Comparison of ENCODE assay signal across 32 cellular contexts in genomic region chr10:105733919-105734318, GRCh38.
"Had no signal": no experiment of that assay in that cellular context is flagged by ENCODE, and none has a peak within 500 bp of the region (broad histone marks: within the 10 kb centered on the region; RNA-seq: fewer than 3 reads in every experiment).

No MANE protein-coding gene starts in this region.

- H3K4me3 Mint-ChIP-seq: naive thymus-derived CD8-positive, alpha-beta T cell; natural killer cell treated with Interleukin-12 subunit alpha and Interleukin-12 subunit beta and Interleukin-15 and Interleukin-18, amount 100 ng/mL, for 72 hours; nephron progenitor cell; neural crest cell; stimulated activated memory B cell treated with anti-CD40 and anti-IgM and Interleukin-4, amounts not matched to agents 10 μg/mL and 1 μg/mL and 100 μg/mL, for 72 hours; stimulated activated naive CD8-positive, alpha-beta T cell treated with anti-CD3 and anti-CD28 coated beads, Interleukin-15, amount 100 ng/mL, for 72 hours; type B pancreatic cell had no signal

- H3K9me3 ChIP-seq: neutrophil, psoas muscle, right lobe of liver, sigmoid colon, suprapubic skin, testis, tibial artery, transverse colon, vagina had no signal

- H3K36me3 ChIP-seq: neutrophil, right lobe of liver, sigmoid colon, spleen, suprapubic skin, tibial artery, transverse colon, vagina had no signal

- H3K4me1 Mint-ChIP-seq: naive thymus-derived CD8-positive, alpha-beta T cell; nephron progenitor cell; neural crest cell; stimulated activated memory B cell treated with anti-CD40 and anti-IgM and Interleukin-4, amounts not matched to agents 10 μg/mL and 1 μg/mL and 100 μg/mL, for 72 hours; stimulated activated naive CD8-positive, alpha-beta T cell treated with anti-CD3 and anti-CD28 coated beads, Interleukin-15, amount 100 ng/mL, for 72 hours had no signal

- H3K4me2 ChIP-seq: smooth muscle cell had no signal

- H3K27me3 Mint-ChIP-seq: naive thymus-derived CD8-positive, alpha-beta T cell; natural killer cell treated with Interleukin-12 subunit alpha and Interleukin-12 subunit beta and Interleukin-15 and Interleukin-18, amount 100 ng/mL, for 72 hours; progenitor cell of endocrine pancreas; stimulated activated memory B cell treated with anti-CD40 and anti-IgM and Interleukin-4, amounts not matched to agents 10 μg/mL and 1 μg/mL and 100 μg/mL, for 72 hours; stimulated activated naive CD8-positive, alpha-beta T cell treated with anti-CD3 and anti-CD28 coated beads, Interleukin-15, amount 100 ng/mL, for 72 hours; type B pancreatic cell had no signal

- DNase-seq: naive thymus-derived CD8-positive, alpha-beta T cell; nephron progenitor cell; nucleus accumbens; posterior cingulate gyrus; psoas muscle; right cardiac atrium; right lobe of liver; sigmoid colon; spleen; stimulated activated CD4-positive, alpha-beta T cell treated with anti-CD3 and anti-CD28 coated beads, Interleukin-12 subunit alpha, Interleukin-12 subunit beta, amount 100 ng/mL, for 4 hours; stimulated activated CD4-positive, alpha-beta T cell treated with anti-CD3 and anti-CD28 coated beads, Interleukin-1b, Interleukin-23, amount 100 ng/mL, for 48 hours; stimulated activated CD4-positive, alpha-beta T cell treated with anti-CD3 and anti-CD28 coated beads, Interleukin-4, amount 100 ng/mL, for 1 hour; stimulated activated CD4-positive, alpha-beta T cell treated with anti-CD3 and anti-CD28 coated beads, Interleukin-4, amount 100 ng/mL, for 4 hours; stimulated activated CD8-positive, alpha-beta memory T cell treated with anti-CD3 and anti-CD28 coated beads, Interleukin-4, amount 100 ng/mL, for 48 hours; stimulated activated naive CD4-positive, alpha-beta T cell; stimulated activated naive CD8-positive, alpha-beta T cell treated with anti-CD3 and anti-CD28 coated beads, Interleukin-15, amount 100 ng/mL, for 72 hours; stimulated activated naive CD8-positive, alpha-beta T cell treated with anti-CD3 and anti-CD28 coated beads, Interleukin-15, Interleukin-2, amounts not matched to agents 100 U/mL and 50 U/mL, for 24 hours; substantia nigra; testis; tibial artery; transverse colon had no signal

- H2AFZ ChIP-seq: parathyroid adenoma had no signal

- H3K36me3 Mint-ChIP-seq: naive thymus-derived CD8-positive, alpha-beta T cell; natural killer cell treated with Interleukin-12 subunit alpha and Interleukin-12 subunit beta and Interleukin-15 and Interleukin-18, amount 100 ng/mL, for 72 hours; stimulated activated memory B cell treated with anti-CD40 and anti-IgM and Interleukin-4, amounts not matched to agents 10 μg/mL and 1 μg/mL and 100 μg/mL, for 72 hours; type B pancreatic cell had no signal

- H3K4me1 ChIP-seq: parathyroid adenoma, psoas muscle, right lobe of liver, spleen, suprapubic skin, testis, tibial artery, transverse colon, vagina had no signal

- H3K79me2 ChIP-seq: parathyroid adenoma had no signal

- H3K27me3 ChIP-seq: neutrophil, right lobe of liver, sigmoid colon, spleen, suprapubic skin, testis, tibial artery, transverse colon, vagina had no signal

- H3K4me3 ChIP-seq: psoas muscle, right lobe of liver, sigmoid colon, skin epidermis, smooth muscle cell, spleen, suprapubic skin, testis, tibial artery, transverse colon, vagina had no signal

- H3K27ac ChIP-seq: neutrophil, parathyroid adenoma, psoas muscle, right lobe of liver, sigmoid colon, skin epidermis, spleen, suprapubic skin, testis, tibial artery, transverse colon, vagina had no signal

- H3K9ac ChIP-seq: parathyroid adenoma had no signal

- ATAC-seq: naive thymus-derived CD8-positive, alpha-beta T cell; natural killer cell treated with Interleukin-12 subunit alpha and Interleukin-12 subunit beta and Interleukin-15 and Interleukin-18, amount 100 ng/mL, for 72 hours; psoas muscle; right cardiac atrium; right lobe of liver; stimulated activated memory B cell treated with anti-CD40 and anti-IgM and Interleukin-4, amounts not matched to agents 10 μg/mL and 1 μg/mL and 100 μg/mL, for 72 hours; stimulated activated naive CD8-positive, alpha-beta T cell treated with anti-CD3 and anti-CD28 coated beads, Interleukin-15, amount 100 ng/mL, for 72 hours; stimulated activated naive CD8-positive, alpha-beta T cell treated with anti-CD3 and anti-CD28 coated beads, Interleukin-15, Interleukin-2, amounts not matched to agents 100 U/mL and 50 U/mL, for 24 hours had no signal

- H3K27ac Mint-ChIP-seq: naive thymus-derived CD8-positive, alpha-beta T cell; natural killer cell treated with Interleukin-12 subunit alpha and Interleukin-12 subunit beta and Interleukin-15 and Interleukin-18, amount 100 ng/mL, for 72 hours; nephron progenitor cell; progenitor cell of endocrine pancreas; stimulated activated memory B cell treated with anti-CD40 and anti-IgM and Interleukin-4, amounts not matched to agents 10 μg/mL and 1 μg/mL and 100 μg/mL, for 72 hours; stimulated activated naive CD8-positive, alpha-beta T cell treated with anti-CD3 and anti-CD28 coated beads, Interleukin-15, amount 100 ng/mL, for 72 hours; type B pancreatic cell had no signal

- H3K9me3 Mint-ChIP-seq: type B pancreatic cell had no signal
